Comparison of ENCODE assay signal across 9 cellular contexts in genomic region chr6:47168176-47168575, GRCh38.
DNase-seq lines count a peak whose midpoint lies in the region; TF ChIP-seq lines count a peak whose summit lies in the region.
"Had no signal": no experiment of that assay in that cellular context is flagged by ENCODE, and none has a peak within 500 bp of the region (broad histone marks: within the 10 kb centered on the region; RNA-seq: fewer than 3 reads in every experiment).

No MANE protein-coding gene starts in this region.

- H3K4me2 ChIP-seq in skeletal muscle satellite cell (ENCODE audit: low read length): peak overlapping the region; percentile 68

- H3K9ac ChIP-seq in skeletal muscle satellite cell (ENCODE audit: low read depth, low read length): no peak overlapping the region

- H3K27me3 ChIP-seq in skeletal muscle satellite cell (ENCODE audit: control insufficient read depth, insufficient read depth, low read length): no peaks in the 10 kb centered on the region

- H3K4me3 ChIP-seq in fibroblast of mammary gland (ENCODE audit: control insufficient read depth, low read depth, low read length) (no peak overlapping the region), skeletal muscle satellite cell (ENCODE audit: low read length) (peak overlapping the region; percentile 34)

- no peaks in the 10 kb centered on the region for H3K36me3 ChIP-seq in skeletal muscle satellite cell (ENCODE audit: insufficient read depth, low read length)

- peak; percentile 94 for DNase-seq in H4 (ENCODE audit: low spot score)
- DNase-seq in NOMO-1 treated with dmso at 0.1 percent for 144 hours (lab: John Stamatoyannopoulos, UW; ENCODE audit: unreplicated experiment): peak; percentile 81
- DNase-seq in fibroblast of mammary gland (ENCODE audit: low read depth): peak; percentile 98
- no peak for DNase-seq in pons (ENCODE audit: low spot score)
- DNase-seq in effector CD8-positive, alpha-beta T cell (lab: John Stamatoyannopoulos, UW): no peak
- no peak for DNase-seq in NCI-H1092 treated with DMSO at 0.1 percent for 48 hours (lab: John Stamatoyannopoulos, UW)
- DNase-seq in GM20000 (ENCODE audit: low spot score): no peak
- DNase-seq: erythroblast had no signal

- H3K9me3 ChIP-seq in skeletal muscle satellite cell (replicated peaks; ENCODE audit: low read length): no peaks in the 10 kb centered on the region

- peak; percentile 9 for TF ChIP-seq CTCF in fibroblast of mammary gland (conservative IDR thresholded peaks at IDR 0.05; ENCODE audit: control insufficient read depth, insufficient read depth, low read depth, low read length)
- no peak for TF ChIP-seq CTCF in GM20000 (IDR thresholded peaks at IDR 0.05; ENCODE audit: extremely low read depth, missing control alignments)

- peaks cover 46% of the 10 kb centered on the region for H3K4me1 ChIP-seq in skeletal muscle satellite cell (ENCODE audit: control insufficient read depth, insufficient read depth, low read length)

Comparison
In these comparisons a context has a peak if more than half of its experiments do, and no peak if none do; other contexts are left out.
1. DNase-seq: peak in H4 (single experiment), NOMO-1 treated with dmso at 0.1 percent for 144 hours (single experiment) and fibroblast of mammary gland (single experiment); none in pons (single experiment), effector CD8-positive, alpha-beta T cell (single experiment), NCI-H1092 treated with DMSO at 0.1 percent for 48 hours (single experiment) and GM20000 (single experiment).